Comparison of ENCODE assay signal across 19 cellular contexts in the genomic region with DNA sequence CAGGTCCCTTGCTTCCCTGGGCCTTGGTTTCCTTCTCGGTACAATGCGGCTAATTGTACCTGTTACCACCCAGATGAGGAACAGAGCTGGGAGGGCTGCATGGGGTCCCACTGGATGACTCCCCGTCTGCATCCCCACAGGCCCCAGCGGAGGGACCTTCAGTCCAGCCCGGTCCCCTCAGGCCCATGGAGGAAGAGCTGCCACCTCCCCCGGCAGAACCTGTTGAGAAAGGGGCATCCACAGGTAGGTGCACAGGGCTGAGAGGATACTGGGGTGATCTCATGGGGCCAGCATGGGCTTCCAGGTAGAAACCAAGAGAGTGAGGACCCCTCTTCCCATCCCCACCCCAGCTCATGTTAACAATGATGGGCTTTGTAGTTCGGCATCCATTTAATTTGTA. TPM values are rescaled to one million over a fixed set of nuclear protein-coding genes. Genes with fewer than 3 reads are reported as not detected.
A peak's percentile ranks its signal among the peaks of the same experiment; 100 is the strongest.
DNase-seq lines count a peak whose midpoint lies in the region; ATAC-seq and TF ChIP-seq lines count a peak whose summit lies in the region.
"Had no signal": no experiment of that assay in that cellular context is flagged by ENCODE, and none has a peak within 500 bp of the region (broad histone marks: within the 10 kb centered on the region; RNA-seq: fewer than 3 reads in every experiment).

No MANE protein-coding gene starts in this region.

- no CpG with 5 or more reads among the region's 7 CpGs for WGBS in trophoblast cell (ENCODE audit: extremely low coverage, insufficient coverage, insufficient read length)
- 86 to 91% methylated on average over 7 of the region's 7 CpGs for WGBS in tibial nerve, 2 donors

- H2BK5ac ChIP-seq in trophoblast cell (ENCODE audit: low read depth, low read length, poor library complexity): no peak overlapping the region

- DNase-seq in Karpas-422 (peak; percentile 26), ascending aorta (ENCODE audit: low spot score in 2 of 2) (no peak), trophoblast cell (no peak), uterus (no peak), tibial nerve (ENCODE audit: low spot score in 2 of 2) (no peak)
- DNase-seq: 8988T; ACHN; C1 segment of cervical spinal cord; Caco-2; CD4-positive, CD25-positive, alpha-beta regulatory T cell; CD8-positive, alpha-beta T cell; DMS153; DND-41; GOT3 had no signal

- no peak overlapping the region for H4K8ac ChIP-seq in trophoblast cell (ENCODE audit: low read depth, low read length)

- H3K9me3 ChIP-seq in Karpas-422 (ENCODE audit: low read length): no peaks in the 10 kb centered on the region
- H3K9me3 ChIP-seq in ascending aorta: no peaks in the 10 kb centered on the region
- H3K9me3 ChIP-seq in trophoblast cell (ENCODE audit: insufficient read depth, low read depth, low read length): peaks cover 1% of the 10 kb centered on the region
- H3K9me3 ChIP-seq in uterus: no peaks in the 10 kb centered on the region
- H3K9me3 ChIP-seq in tibial nerve: no peaks in the 10 kb centered on the region
- H3K9me3 ChIP-seq: A549, Caco-2, HAP-1 had no signal

- H3K27me3 Mint-ChIP-seq in stimulated activated memory B cell treated with anti-CD40 and anti-IgM and Interleukin-4, amounts not matched to agents 10 μg/mL and 1 μg/mL and 100 μg/mL, for 72 hours: peaks cover 76% of the 10 kb centered on the region

- TF ChIP-seq EP300 in tibial nerve (IDR thresholded peaks at IDR 0.05): no peak

- no peaks in the 10 kb centered on the region for H3K9me3 Mint-ChIP-seq in stimulated activated memory B cell treated with anti-CD40 and anti-IgM and Interleukin-4, amounts not matched to agents 10 μg/mL and 1 μg/mL and 100 μg/mL, for 72 hours
- H3K9me3 Mint-ChIP-seq: CD4-positive, CD25-positive, alpha-beta regulatory T cell; CD8-positive, alpha-beta T cell had no signal

- H3K9ac ChIP-seq in Karpas-422 (ENCODE audit: low read length): no peak overlapping the region
- H3K9ac ChIP-seq in trophoblast cell (ENCODE audit: low read length): no peak overlapping the region

- no peak overlapping the region for H2BK120ac ChIP-seq in trophoblast cell (ENCODE audit: insufficient read depth, low read length, poor library complexity)

- H3K36me3 Mint-ChIP-seq in stimulated activated memory B cell treated with anti-CD40 and anti-IgM and Interleukin-4, amounts not matched to agents 10 μg/mL and 1 μg/mL and 100 μg/mL, for 72 hours: no peaks in the 10 kb centered on the region
- H3K36me3 Mint-ChIP-seq: CD4-positive, CD25-positive, alpha-beta regulatory T cell; CD8-positive, alpha-beta T cell had no signal

- no peak overlapping the region for H2AFZ ChIP-seq in Karpas-422 (ENCODE audit: low read length)
- H2AFZ ChIP-seq in trophoblast cell (ENCODE audit: insufficient read depth, low read length, poor library complexity): no peak overlapping the region

- H3K14ac ChIP-seq in trophoblast cell (ENCODE audit: low read length): no peak overlapping the region

- H3K79me2 ChIP-seq in Karpas-422 (ENCODE audit: low read length) (no peaks in the 10 kb centered on the region), trophoblast cell (ENCODE audit: control insufficient read depth, insufficient read depth, low read length, poor library complexity) (no peaks in the 10 kb centered on the region)

- H3K4me2 ChIP-seq in Karpas-422 (ENCODE audit: low read depth, low read length, poor library complexity, severe bottlenecking) (no peak overlapping the region), trophoblast cell (ENCODE audit: low read length) (no peak overlapping the region)
- H3K4me2 ChIP-seq: A549 had no signal

- H2BK12ac ChIP-seq in trophoblast cell (ENCODE audit: low read length): no peak overlapping the region

- H4K91ac ChIP-seq in trophoblast cell (ENCODE audit: low read depth, low read length): no peak overlapping the region

- no peak overlapping the region for H3K4me3 ChIP-seq in Karpas-422 (ENCODE audit: low read length)
- no peak overlapping the region for H3K4me3 ChIP-seq in ascending aorta
- no peak overlapping the region for H3K4me3 ChIP-seq in trophoblast cell (ENCODE audit: low read depth, low read length)
- no peak overlapping the region for H3K4me3 ChIP-seq in uterus
- no peak overlapping the region for H3K4me3 ChIP-seq in tibial nerve
- H3K4me3 ChIP-seq: A549, HAP-1 had no signal

- peak overlapping the region; percentile 38 for H3K18ac ChIP-seq in trophoblast cell (ENCODE audit: low read length)

- H3K36me3 ChIP-seq in Karpas-422 (ENCODE audit: insufficient read depth, low read length) (no peaks in the 10 kb centered on the region), ascending aorta (peaks cover 88 to 93% of the 10 kb centered on the region in 2 donors), trophoblast cell (ENCODE audit: control insufficient read depth in 1 of 2, insufficient read depth in 2 of 2, low read length in 2 of 2) (peaks cover 84 to 91% of the 10 kb centered on the region in 2 experiments), uterus (no peaks in the 10 kb centered on the region), tibial nerve (peaks cover 0 to 13% (median 0%) of the 10 kb centered on the region in 3 donors)

- no peaks in the 10 kb centered on the region for H3K9me2 ChIP-seq in Karpas-422 (replicated peaks; ENCODE audit: insufficient read depth, low read length)

- H4K12ac ChIP-seq in trophoblast cell (ENCODE audit: low read depth, low read length): no peak overlapping the region

- H3K23ac ChIP-seq in trophoblast cell (ENCODE audit: low read length): no peak overlapping the region

- TF ChIP-seq CTCF in C4-2B (conservative IDR thresholded peaks at IDR 0.05) (no peak), ascending aorta (IDR thresholded peaks at IDR 0.05) (no peak), uterus (IDR thresholded peaks at IDR 0.05) (no peak), tibial nerve (IDR thresholded peaks at IDR 0.05) (no peak)

- ATAC-seq in stimulated activated memory B cell treated with anti-CD40 and anti-IgM and Interleukin-4, amounts not matched to agents 10 μg/mL and 1 μg/mL and 100 μg/mL, for 72 hours: no peak
- ATAC-seq: A549; CD8-positive, alpha-beta T cell had no signal

- H3K27me3 ChIP-seq in Karpas-422 (ENCODE audit: low read length) (no peaks in the 10 kb centered on the region), ascending aorta (no peaks in the 10 kb centered on the region), trophoblast cell (ENCODE audit: insufficient read depth, low read length) (no peaks in the 10 kb centered on the region), uterus (no peaks in the 10 kb centered on the region), tibial nerve (no peaks in the 10 kb centered on the region)

- intact Hi-C loops in ascending aorta (cut with DNase I): no loop called here
- intact Hi-C loops in uterus (cut with DNase I; ENCODE audit: low total_unique reads): no loop called here

- no peak overlapping the region for H3K4me3 Mint-ChIP-seq in stimulated activated memory B cell treated with anti-CD40 and anti-IgM and Interleukin-4, amounts not matched to agents 10 μg/mL and 1 μg/mL and 100 μg/mL, for 72 hours
- H3K4me3 Mint-ChIP-seq: CD4-positive, CD25-positive, alpha-beta regulatory T cell; CD8-positive, alpha-beta T cell had no signal

- no peak overlapping the region for H2AK5ac ChIP-seq in trophoblast cell (ENCODE audit: low read length)

- peaks cover 7% of the 10 kb centered on the region for H3K4me1 ChIP-seq in Karpas-422 (ENCODE audit: low read length)
- peaks cover 7 to 26% of the 10 kb centered on the region in 2 donors for H3K4me1 ChIP-seq in ascending aorta
- H3K4me1 ChIP-seq in trophoblast cell (ENCODE audit: control insufficient read depth in 1 of 2, insufficient read depth in 2 of 2, low read length in 2 of 2): no peaks in the 10 kb centered on the region
- H3K4me1 ChIP-seq in uterus: no peaks in the 10 kb centered on the region
- H3K4me1 ChIP-seq in tibial nerve: no peaks in the 10 kb centered on the region
- H3K4me1 ChIP-seq: HAP-1 had no signal

- H3K4me1 Mint-ChIP-seq in stimulated activated memory B cell treated with anti-CD40 and anti-IgM and Interleukin-4, amounts not matched to agents 10 μg/mL and 1 μg/mL and 100 μg/mL, for 72 hours: no peaks in the 10 kb centered on the region
- H3K4me1 Mint-ChIP-seq: CD4-positive, CD25-positive, alpha-beta regulatory T cell had no signal

- H3K27ac Mint-ChIP-seq in stimulated activated memory B cell treated with anti-CD40 and anti-IgM and Interleukin-4, amounts not matched to agents 10 μg/mL and 1 μg/mL and 100 μg/mL, for 72 hours: no peak overlapping the region
- H3K27ac Mint-ChIP-seq: CD4-positive, CD25-positive, alpha-beta regulatory T cell; CD8-positive, alpha-beta T cell had no signal

- H3K27ac ChIP-seq in C4-2B: peak overlapping the region; percentile 39
- H3K27ac ChIP-seq in Karpas-422 (ENCODE audit: low read length): no peak overlapping the region
- H3K27ac ChIP-seq in ascending aorta: peak overlapping the region; percentile 45 to 96
- H3K27ac ChIP-seq in trophoblast cell (ENCODE audit: low read depth, low read length): no peak overlapping the region
- H3K27ac ChIP-seq in uterus: no peak overlapping the region
- H3K27ac ChIP-seq in tibial nerve: no peak overlapping the region
- H3K27ac ChIP-seq: A549 had no signal

- H3K79me1 ChIP-seq in trophoblast cell (ENCODE audit: low read length): no peaks in the 10 kb centered on the region

- H4K20me1 ChIP-seq in Karpas-422 (ENCODE audit: insufficient read depth, low read depth, low read length): no peaks in the 10 kb centered on the region

- TF ChIP-seq POLR2A in uterus (IDR thresholded peaks at IDR 0.05): no peak
- no peak for TF ChIP-seq POLR2A in tibial nerve (IDR thresholded peaks at IDR 0.05)

- no peak overlapping the region for H3K4ac ChIP-seq in trophoblast cell (ENCODE audit: low read depth, low read length)

RNA-seq across cellular contexts. Expression of a gene that starts 9.8 kb away (rescaled TPM):
- total RNA-seq in Karpas-422 (2014; rRNA removed; shearing (Covaris generic); ENCODE audit: low replicate concordance): not detected in 2 replicates
- 641 TPM for total RNA-seq in ascending aorta
- 88.4 and 91.1 TPM in 2 replicates for polyA plus RNA-seq in trophoblast cell (2013)
- total RNA-seq in uterus: 10 to 100 TPM; 12.9 to 96.9 (median 74.3) TPM
- 10 to 100 TPM; 33.3 to 46.5 (median 44.1) TPM for total RNA-seq in tibial nerve
- total RNA-seq: CD4-positive, CD25-positive, alpha-beta regulatory T cell had no signal

RNA-seq across cellular contexts. Expression of a gene that starts 26.1 kb away (rescaled TPM):
- total RNA-seq in Karpas-422 (2014; rRNA removed; shearing (Covaris generic); ENCODE audit: low replicate concordance): not detected in 2 replicates
- total RNA-seq in ascending aorta: not detected
- polyA plus RNA-seq in trophoblast cell (2013): 0.06 and 0.08 TPM in 2 replicates
- total RNA-seq in uterus: not detected
- total RNA-seq in tibial nerve: not detected
- total RNA-seq: CD4-positive, CD25-positive, alpha-beta regulatory T cell; CD8-positive, alpha-beta T cell had no signal
- polyA plus RNA-seq: A549; BJ; CD4-positive, CD25-positive, alpha-beta regulatory T cell had no signal

RNA-seq across cellular contexts. Expression of a gene that starts 32.3 kb away (rescaled TPM):
- 0.52 and 0.83 TPM in 2 replicates for total RNA-seq in Karpas-422 (2014; rRNA removed; shearing (Covaris generic); ENCODE audit: low replicate concordance)
- 5.7 TPM for total RNA-seq in ascending aorta
- polyA plus RNA-seq in trophoblast cell (2013): 0.42 and 0.44 TPM in 2 replicates
- 1 to 10 TPM in 2 of 4 donors, under 1 TPM in 1, not detected in 1; 0.29 to 2.1 (median 1.6) TPM for total RNA-seq in uterus
- 10 to 100 TPM in 1 of 4 donors, 1 to 10 TPM in 3; 2.8 to 23.7 (median 3.3) TPM for total RNA-seq in tibial nerve
- polyA plus RNA-seq: CD4-positive, CD25-positive, alpha-beta regulatory T cell had no signal

RNA-seq across cellular contexts. Expression of a gene that starts 39.1 kb away (rescaled TPM):
- 5.4 and 6.4 TPM in 2 replicates for total RNA-seq in Karpas-422 (2014; rRNA removed; shearing (Covaris generic); ENCODE audit: low replicate concordance)
- not detected for total RNA-seq in ascending aorta
- polyA plus RNA-seq in trophoblast cell (2013): 2.1 TPM in 2 replicates
- 1 to 10 TPM in 2 of 4 donors, under 1 TPM in 1, not detected in 1; 0.59 to 1.9 (median 1.0) TPM for total RNA-seq in uterus
- 1 to 10 TPM; 1.1 to 2.5 (median 1.4) TPM for total RNA-seq in tibial nerve

Comparison
In these comparisons a context has a peak if more than half of its experiments do, and no peak if none do; other contexts are left out.
1. H3K27ac ChIP-seq: peak in C4-2B (single experiment) and ascending aorta (2 of 2); none in Karpas-422 (single experiment), trophoblast cell (single experiment), uterus (0 of 2) and tibial nerve (0 of 4).
2. RNA of a gene that starts 9.8 kb away (total RNA-seq): 641 TPM in ascending aorta (single experiment), 12.9 to 96.9 TPM in uterus and 33.3 to 46.5 TPM in tibial nerve; not detected in Karpas-422; every median in the first group is over 10 times any median in the second.